9 cellular contexts compared by ENCODE assay signal in genomic region chr6:136582702-136583471, GRCh38. TPM values are rescaled to one million over a fixed set of nuclear protein-coding genes. Genes with fewer than 3 reads are reported as not detected.
DNase-seq lines count a peak whose midpoint lies in the region; ATAC-seq, FAIRE-seq and TF ChIP-seq lines count a peak whose summit lies in the region.
"Had no signal": no experiment of that assay in that cellular context is flagged by ENCODE, and none has a peak within 500 bp of the region (broad histone marks: within the 10 kb centered on the region; RNA-seq: fewer than 3 reads in every experiment).

No MANE protein-coding gene starts in this region.

- H3K9me3 ChIP-seq in heart left ventricle (no peaks in the 10 kb centered on the region), small intestine (ENCODE audit: control insufficient read depth, low read depth) (no peaks in the 10 kb centered on the region)

- peaks cover 14% of the 10 kb centered on the region for H3K9me3 Mint-ChIP-seq in WTC11
- H3K9me3 Mint-ChIP-seq: IgD-negative memory B cell had no signal

- H3K4me1 Mint-ChIP-seq in WTC11: peaks cover 10% of the 10 kb centered on the region
- H3K4me1 Mint-ChIP-seq: IgD-negative memory B cell had no signal

- H3K4me3 ChIP-seq in KMS-11 (IDR thresholded peaks at IDR 0.05; ENCODE audit: insufficient read depth, low read depth, low read length) (no peak overlapping the region), heart left ventricle (no peak overlapping the region), small intestine (ENCODE audit: low read depth in 1 of 2, low read length in 2 of 2) (no peak overlapping the region)

- H3K36me3 ChIP-seq in KMS-11 (ENCODE audit: insufficient read depth) (no peaks in the 10 kb centered on the region), heart left ventricle (peaks cover 0 to 74% (median 35%) of the 10 kb centered on the region in 9 donors), small intestine (ENCODE audit: control insufficient read depth in 2 of 2, insufficient read depth in 2 of 2, low read length in 2 of 2) (peaks cover 9 to 12% of the 10 kb centered on the region in 2 donors)

- no peak overlapping the region for H3K9ac ChIP-seq in KMS-11

- no peaks in the 10 kb centered on the region; the same call in 1 of the 2 replicates for H3K27me3 Mint-ChIP-seq in WTC11 (ENCODE audit: low read depth)
- H3K27me3 Mint-ChIP-seq: IgD-negative memory B cell had no signal

- in situ Hi-C loops in Caki2 (cut with HindIII; ENCODE audit: low pct_unique_long_range_greater_than_20kb, low sequenced_read_pairs): no loop called here

- CTCF ChIA-PET in WTC11 (lab: Charles Lee): no interaction called here

- no peak overlapping the region for H3K4me2 ChIP-seq in KMS-11

- H2AFZ ChIP-seq in KMS-11 (ENCODE audit: low read depth): no peak overlapping the region

- intact Hi-C loops in heart left ventricle (cut with DNase I): loop anchor here in 4 of 10 donors (2.0 to 5.0 kb wide), 2 partner anchors 209 to 210 kb away; partner anchors contain the start of gene MAP3K5 (in 4 of the 4)

- H3K27ac ChIP-seq in KMS-11 (no peak overlapping the region), heart left ventricle (peak overlapping the region in 8 of 12 donors; percentile 2 to 57 (median 36)), small intestine (ENCODE audit: low read depth in 1 of 2, low read length in 1 of 2) (peak overlapping the region in 1 of 2 donors; percentile 50)

- ATAC-seq in WTC11 (no peak), heart left ventricle (peak in 3 of 4 donors; percentile 42 to 55 (median 54)), HG03442 (IDR thresholded peaks at IDR 0.05; ENCODE audit: unreplicated experiment) (no peak), GM21360 (IDR thresholded peaks at IDR 0.05; ENCODE audit: unreplicated experiment) (no peak)

- no peak for TF ChIP-seq POLR2A in heart left ventricle (IDR thresholded peaks at IDR 0.05)

- H3K27me3 ChIP-seq in KMS-11 (ENCODE audit: insufficient read depth, low read depth): no peaks in the 10 kb centered on the region
- H3K27me3 ChIP-seq in heart left ventricle: no peaks in the 10 kb centered on the region
- no peaks in the 10 kb centered on the region for H3K27me3 ChIP-seq in small intestine (ENCODE audit: control insufficient read depth in 2 of 2, insufficient read depth in 2 of 2, low read length in 2 of 2)

- TF ChIP-seq CTCF in KMS-11 (conservative IDR thresholded peaks at IDR 0.05; ENCODE audit: low read depth, low read length) (peak; percentile 72), WTC11 (IDR thresholded peaks at IDR 0.05) (0 out of 2 replicates have a peak, but pooled peaks have one; percentile 27), heart left ventricle (IDR thresholded peaks at IDR 0.05) (peak; percentile 40 to 64 (median 53))

- H3K27ac Mint-ChIP-seq in WTC11: no peak overlapping the region
- H3K27ac Mint-ChIP-seq: IgD-negative memory B cell had no signal

- WGBS in heart left ventricle, 4 donors: 28 to 34% (median 33%) methylated on average over 3 of the region's 3 CpGs
- WGBS in small intestine, 3 donors: 29 to 42% (median 34%) methylated on average over 3 of the region's 3 CpGs

- no peaks in the 10 kb centered on the region for H3K79me2 ChIP-seq in KMS-11 (ENCODE audit: insufficient read depth, low read depth)

- DNase-seq in Caki2 (ENCODE audit: low read depth): peak; percentile 61
- DNase-seq in WTC11 (ENCODE audit: low spot score): no peak
- no peak for DNase-seq in heart left ventricle
- peak; percentile 48 for DNase-seq in small intestine
- DNase-seq in activated naive CD4-positive, alpha-beta T cell treated with anti-CD3 and anti-CD28 coated beads, Interleukin-2, amount 50 U/mL, for 16 hours: no peak

- no peak overlapping the region for H3K4me3 Mint-ChIP-seq in WTC11
- H3K4me3 Mint-ChIP-seq: IgD-negative memory B cell had no signal

- H3K4me1 ChIP-seq in KMS-11 (ENCODE audit: low read depth, poor library complexity, severe bottlenecking) (no peaks in the 10 kb centered on the region), heart left ventricle (peaks cover 0 to 28% (median 9%) of the 10 kb centered on the region in 12 donors), small intestine (ENCODE audit: control insufficient read depth in 2 of 2, insufficient read depth in 1 of 2, low read depth in 1 of 2, low read length in 1 of 2) (no peaks in the 10 kb centered on the region)

- peaks cover 10% of the 10 kb centered on the region for H3K36me3 Mint-ChIP-seq in WTC11

- no peaks in the 10 kb centered on the region for H4K20me1 ChIP-seq in KMS-11 (ENCODE audit: insufficient read depth)

- peak; percentile 70 for FAIRE-seq in small intestine (lab: Jason Lieb, UNC)

- POLR2A ChIA-PET in WTC11 (lab: Charles Lee): interaction anchor here (0.5 kb wide), 1 partner anchor 1232 kb away, joined by 4 read pairs; no protein-coding TSS in a partner anchor

TF ChIP-seq in WTC11, 78 proteins besides CTCF, POLR2A, EP300 and RAD21:
- TF ChIP-seq USF1 (CRISPR knock-in tag; IDR thresholded peaks at IDR 0.05) (no peak), CBFB (CRISPR knock-in tag; IDR thresholded peaks at IDR 0.05; ENCODE audit: low read depth) (no peak), TEAD1 (CRISPR knock-in tag; IDR thresholded peaks at IDR 0.05) (no peak), AR (CRISPR knock-in tag; IDR thresholded peaks at IDR 0.05) (no peak)

RNA-seq across cellular contexts. Expression of gene MAP7, which starts 32.7 kb away (rescaled TPM):
- 12.9 and 14.8 TPM in 2 replicates for total RNA-seq in Caki2 (2014; rRNA removed; shearing (Covaris generic); ENCODE audit: low replicate concordance)
- 56.6 to 60.5 TPM (median 59.1 TPM) in 3 replicates for total RNA-seq in WTC11 (2021)
- 1 to 10 TPM; 1.0 to 3.2 (median 2.5) TPM for total RNA-seq in heart left ventricle
- polyA plus RNA-seq in heart left ventricle: 1 to 10 TPM in 1 of 2 donors, under 1 TPM in 1; 0.86 to 1.1 TPM
- polyA plus RNA-seq in small intestine: 10 to 100 TPM; 18.3 to 24.4 (median 18.4) TPM

Comparison
In these comparisons a context has a peak if more than half of its experiments do, and no peak if none do; other contexts are left out.
1. DNase-seq: peak in Caki2 (single experiment) and small intestine (single experiment); none in WTC11 (single experiment), heart left ventricle (0 of 5) and activated naive CD4-positive, alpha-beta T cell treated with anti-CD3 and anti-CD28 coated beads, Interleukin-2, amount 50 U/mL, for 16 hours (single experiment).
2. ATAC-seq: peak in heart left ventricle (3 of 4); none in WTC11 (single experiment), HG03442 (single experiment) and GM21360 (single experiment).
3. Peak in every context shown above with its lines, with median percentiles within 50 percentile points of each other: CTCF ChIP-seq.